ENCODE assay signal across 10 cellular contexts in genomic region chr19:45878043-45878794, GRCh38. TPM values are rescaled to one million over a fixed set of nuclear protein-coding genes. Genes with fewer than 3 reads are reported as not detected.
A peak's percentile ranks its signal among the peaks of the same experiment; 100 is the strongest.
DNase-seq lines count a peak whose midpoint lies in the region; ATAC-seq and TF ChIP-seq lines count a peak whose summit lies in the region.
"Had no signal": no experiment of that assay in that cellular context is flagged by ENCODE, and none has a peak within 500 bp of the region (broad histone marks: within the 10 kb centered on the region; RNA-seq: fewer than 3 reads in every experiment).

No MANE protein-coding gene starts in this region.

- no peak overlapping the region for H2AFZ ChIP-seq in hepatocyte

- peaks cover 7% of the 10 kb centered on the region for H3K27me3 Mint-ChIP-seq in activated CD4-positive, alpha-beta memory T cell treated with anti-CD3 and anti-CD28 coated beads for 36 hours
- H3K27me3 Mint-ChIP-seq in activated CD4-positive, alpha-beta memory T cell treated with anti-CD3 and anti-CD28 coated beads, Interleukin-2, amount 10 ng/mL, durations not matched to agents 7 days and 5 days, result peaks cover 25% of the 10 kb centered on the region
- peaks cover 49% of the 10 kb centered on the region for H3K27me3 Mint-ChIP-seq in stimulated activated naive CD8-positive, alpha-beta T cell treated with anti-CD3 and anti-CD28 coated beads, Interleukin-15, amount 100 ng/mL, for 72 hours

- TF ChIP-seq CTCF in hepatocyte (IDR thresholded peaks at IDR 0.05; ENCODE audit: poor library complexity), result no peak

- peak overlapping the region; percentile 94 for H3K27ac ChIP-seq in hepatocyte
- H3K27ac ChIP-seq: KMS-11, SK-N-MC had no signal

- no peaks in the 10 kb centered on the region for H3K9me3 ChIP-seq in hepatocyte (ENCODE audit: low read depth)

- H4K20me1 ChIP-seq in hepatocyte (ENCODE audit: insufficient read depth, poor library complexity, severe bottlenecking), result no peaks in the 10 kb centered on the region

- H3K79me2 ChIP-seq in hepatocyte, result no peaks in the 10 kb centered on the region

- no peaks in the 10 kb centered on the region for H3K9me2 ChIP-seq in hepatocyte (replicated peaks; ENCODE audit: insufficient read depth)

- no peaks in the 10 kb centered on the region for H3K9me3 Mint-ChIP-seq in activated CD4-positive, alpha-beta memory T cell treated with anti-CD3 and anti-CD28 coated beads for 36 hours
- H3K9me3 Mint-ChIP-seq in activated CD4-positive, alpha-beta memory T cell treated with anti-CD3 and anti-CD28 coated beads, Interleukin-2, amount 10 ng/mL, durations not matched to agents 7 days and 5 days, result no peaks in the 10 kb centered on the region
- H3K9me3 Mint-ChIP-seq in stimulated activated naive CD8-positive, alpha-beta T cell treated with anti-CD3 and anti-CD28 coated beads, Interleukin-15, amount 100 ng/mL, for 72 hours, result no peaks in the 10 kb centered on the region

- no peaks in the 10 kb centered on the region for H3K36me3 ChIP-seq in hepatocyte (replicated peaks; ENCODE audit: insufficient read depth, low read depth)

- CTCF ChIA-PET in activated CD4-positive, alpha-beta memory T cell treated with anti-CD3 and anti-CD28 coated beads for 36 hours (lab: Charles Lee), result no interaction called here
- CTCF ChIA-PET in activated CD4-positive, alpha-beta memory T cell treated with anti-CD3 and anti-CD28 coated beads, Interleukin-2, amount 10 ng/mL, durations not matched to agents 7 days and 5 days (lab: Charles Lee), result no interaction called here

- no peak overlapping the region for H3K4me3 Mint-ChIP-seq in activated CD4-positive, alpha-beta memory T cell treated with anti-CD3 and anti-CD28 coated beads for 36 hours
- H3K4me3 Mint-ChIP-seq in activated CD4-positive, alpha-beta memory T cell treated with anti-CD3 and anti-CD28 coated beads, Interleukin-2, amount 10 ng/mL, durations not matched to agents 7 days and 5 days, result no peak overlapping the region
- H3K4me3 Mint-ChIP-seq in stimulated activated naive CD8-positive, alpha-beta T cell treated with anti-CD3 and anti-CD28 coated beads, Interleukin-15, amount 100 ng/mL, for 72 hours, result no peak overlapping the region

- POLR2A ChIA-PET in activated CD4-positive, alpha-beta memory T cell treated with anti-CD3 and anti-CD28 coated beads for 36 hours (lab: Charles Lee), result no interaction called here
- POLR2A ChIA-PET in activated CD4-positive, alpha-beta memory T cell treated with anti-CD3 and anti-CD28 coated beads, Interleukin-2, amount 10 ng/mL, durations not matched to agents 7 days and 5 days (lab: Charles Lee), result no interaction called here

- no peak overlapping the region for H3K4me3 ChIP-seq in hepatocyte
- H3K4me3 ChIP-seq: SK-N-MC had no signal

- H3K4me1 ChIP-seq in hepatocyte (ENCODE audit: insufficient read depth), result peaks cover 31% of the 10 kb centered on the region

- intact Hi-C loops in activated CD4-positive, alpha-beta memory T cell treated with anti-CD3 and anti-CD28 coated beads for 36 hours (cut with micrococcal nuclease), result no loop called here

- peak; percentile 57 for DNase-seq in activated CD4-positive, alpha-beta memory T cell treated with anti-CD3 and anti-CD28 coated beads for 36 hours
- no peak for DNase-seq in activated CD4-positive, alpha-beta memory T cell treated with anti-CD3 and anti-CD28 coated beads, Interleukin-2, amount 10 ng/mL, durations not matched to agents 7 days and 5 days
- DNase-seq in hepatocyte (ENCODE audit: low spot score) (peak; percentile 71), cortex of kidney (lab: John Stamatoyannopoulos, UW) (no peak)
- DNase-seq in stimulated activated naive CD8-positive, alpha-beta T cell treated with anti-CD3 and anti-CD28 coated beads, Interleukin-15, amount 100 ng/mL, for 72 hours, result no peak
- no peak for DNase-seq in stimulated activated naive CD4-positive, alpha-beta T cell (lab: John Stamatoyannopoulos, UW)
- DNase-seq: effector CD8-positive, alpha-beta T cell had no signal

- H3K36me3 Mint-ChIP-seq in activated CD4-positive, alpha-beta memory T cell treated with anti-CD3 and anti-CD28 coated beads for 36 hours, result peaks cover 2% of the 10 kb centered on the region
- peaks cover under 1% of the 10 kb centered on the region for H3K36me3 Mint-ChIP-seq in activated CD4-positive, alpha-beta memory T cell treated with anti-CD3 and anti-CD28 coated beads, Interleukin-2, amount 10 ng/mL, durations not matched to agents 7 days and 5 days (ENCODE audit: low read depth)

- peaks cover 36% of the 10 kb centered on the region for H3K4me1 Mint-ChIP-seq in activated CD4-positive, alpha-beta memory T cell treated with anti-CD3 and anti-CD28 coated beads for 36 hours (ENCODE audit: low read depth)
- H3K4me1 Mint-ChIP-seq in activated CD4-positive, alpha-beta memory T cell treated with anti-CD3 and anti-CD28 coated beads, Interleukin-2, amount 10 ng/mL, durations not matched to agents 7 days and 5 days, result peaks cover 34% of the 10 kb centered on the region
- H3K4me1 Mint-ChIP-seq in stimulated activated naive CD8-positive, alpha-beta T cell treated with anti-CD3 and anti-CD28 coated beads, Interleukin-15, amount 100 ng/mL, for 72 hours, result peaks cover 39% of the 10 kb centered on the region

- 69% methylated on average over 11 of the region's 11 CpGs for WGBS in hepatocyte (ENCODE audit: low lambda C conversion rate, missing lambda C conversion rate)

- no peaks in the 10 kb centered on the region for H3K27me3 ChIP-seq in hepatocyte

- no peak overlapping the region for H3K4me2 ChIP-seq in hepatocyte
- H3K4me2 ChIP-seq: KMS-11 had no signal

- ATAC-seq in stimulated activated naive CD8-positive, alpha-beta T cell treated with anti-CD3 and anti-CD28 coated beads, Interleukin-15, amount 100 ng/mL, for 72 hours, result peak; percentile 76

- H3K27ac Mint-ChIP-seq in activated CD4-positive, alpha-beta memory T cell treated with anti-CD3 and anti-CD28 coated beads for 36 hours, result no peak overlapping the region
- H3K27ac Mint-ChIP-seq in activated CD4-positive, alpha-beta memory T cell treated with anti-CD3 and anti-CD28 coated beads, Interleukin-2, amount 10 ng/mL, durations not matched to agents 7 days and 5 days, result no peak overlapping the region
- no peak overlapping the region for H3K27ac Mint-ChIP-seq in stimulated activated naive CD8-positive, alpha-beta T cell treated with anti-CD3 and anti-CD28 coated beads, Interleukin-15, amount 100 ng/mL, for 72 hours

RNA-seq across cellular contexts. Expression of gene IRF2BP1, which starts 7.7 kb away (rescaled TPM):
- total RNA-seq in activated CD4-positive, alpha-beta memory T cell treated with anti-CD3 and anti-CD28 coated beads for 36 hours, result 10 to 100 TPM; 14.2 to 14.7 TPM
- 10 to 100 TPM; 16.9 to 17.6 TPM for total RNA-seq in activated CD4-positive, alpha-beta memory T cell treated with anti-CD3 and anti-CD28 coated beads, Interleukin-2, amount 10 ng/mL, durations not matched to agents 7 days and 5 days
- total RNA-seq in hepatocyte, result 23.8 and 25.2 TPM in 2 replicates
- polyA plus RNA-seq in hepatocyte, result 11.5 and 15.8 TPM in 2 replicates

RNA-seq across cellular contexts. Expression of gene FOXA3, which starts 14.1 kb away (rescaled TPM):
- total RNA-seq in activated CD4-positive, alpha-beta memory T cell treated with anti-CD3 and anti-CD28 coated beads for 36 hours, result under 1 TPM; 0.29 to 0.48 TPM
- not detected for total RNA-seq in activated CD4-positive, alpha-beta memory T cell treated with anti-CD3 and anti-CD28 coated beads, Interleukin-2, amount 10 ng/mL, durations not matched to agents 7 days and 5 days
- 14.5 and 14.6 TPM in 2 replicates for total RNA-seq in hepatocyte
- polyA plus RNA-seq in hepatocyte, result 16.7 and 18.6 TPM in 2 replicates

RNA-seq across cellular contexts. Expression of gene SYMPK, which starts 15.3 kb away (rescaled TPM):
- 10 to 100 TPM; 87.8 to 91.6 TPM for total RNA-seq in activated CD4-positive, alpha-beta memory T cell treated with anti-CD3 and anti-CD28 coated beads for 36 hours
- 10 to 100 TPM; 88.3 to 89.2 TPM for total RNA-seq in activated CD4-positive, alpha-beta memory T cell treated with anti-CD3 and anti-CD28 coated beads, Interleukin-2, amount 10 ng/mL, durations not matched to agents 7 days and 5 days
- total RNA-seq in hepatocyte, result 33.8 and 41.6 TPM in 2 replicates
- 33.4 and 39.0 TPM in 2 replicates for polyA plus RNA-seq in hepatocyte

RNA-seq across cellular contexts. Expression of gene MYPOP, which starts 24.2 kb away (rescaled TPM):
- total RNA-seq in activated CD4-positive, alpha-beta memory T cell treated with anti-CD3 and anti-CD28 coated beads for 36 hours, result 1 to 10 TPM; 6.8 to 6.9 TPM
- total RNA-seq in activated CD4-positive, alpha-beta memory T cell treated with anti-CD3 and anti-CD28 coated beads, Interleukin-2, amount 10 ng/mL, durations not matched to agents 7 days and 5 days, result 10 to 100 TPM; 12.5 to 12.9 TPM
- 2.4 and 3.5 TPM in 2 replicates for total RNA-seq in hepatocyte
- 2.5 and 3.1 TPM in 2 replicates for polyA plus RNA-seq in hepatocyte

RNA-seq across cellular contexts. Expression of gene NANOS2, which starts 36.4 kb away (rescaled TPM):
- total RNA-seq in activated CD4-positive, alpha-beta memory T cell treated with anti-CD3 and anti-CD28 coated beads for 36 hours, result not detected
- total RNA-seq in activated CD4-positive, alpha-beta memory T cell treated with anti-CD3 and anti-CD28 coated beads, Interleukin-2, amount 10 ng/mL, durations not matched to agents 7 days and 5 days, result not detected
- not detected in 2 replicates for total RNA-seq in hepatocyte
- polyA plus RNA-seq in hepatocyte, result not detected in 2 replicates
- total RNA-seq: renal cortical epithelial cell had no signal

Comparison
In these comparisons a context has a peak if more than half of its experiments do, and no peak if none do; other contexts are left out.
1. DNase-seq: peak in activated CD4-positive, alpha-beta memory T cell treated with anti-CD3 and anti-CD28 coated beads for 36 hours (single experiment) and hepatocyte (single experiment); none in activated CD4-positive, alpha-beta memory T cell treated with anti-CD3 and anti-CD28 coated beads, Interleukin-2, amount 10 ng/mL, durations not matched to agents 7 days and 5 days (single experiment), stimulated activated naive CD8-positive, alpha-beta T cell treated with anti-CD3 and anti-CD28 coated beads, Interleukin-15, amount 100 ng/mL, for 72 hours (0 of 2), stimulated activated naive CD4-positive, alpha-beta T cell (0 of 6) and cortex of kidney (single experiment).
2. RNA of gene FOXA3, which starts 14.1 kb away (total RNA-seq): 14.5 to 14.6 TPM in hepatocyte; 0.29 to 0.48 TPM in activated CD4-positive, alpha-beta memory T cell treated with anti-CD3 and anti-CD28 coated beads for 36 hours and not detected in activated CD4-positive, alpha-beta memory T cell treated with anti-CD3 and anti-CD28 coated beads, Interleukin-2, amount 10 ng/mL, durations not matched to agents 7 days and 5 days; every median in the first group is over 10 times any median in the second.